9 cellular contexts compared by ENCODE assay signal in the genomic region with DNA sequence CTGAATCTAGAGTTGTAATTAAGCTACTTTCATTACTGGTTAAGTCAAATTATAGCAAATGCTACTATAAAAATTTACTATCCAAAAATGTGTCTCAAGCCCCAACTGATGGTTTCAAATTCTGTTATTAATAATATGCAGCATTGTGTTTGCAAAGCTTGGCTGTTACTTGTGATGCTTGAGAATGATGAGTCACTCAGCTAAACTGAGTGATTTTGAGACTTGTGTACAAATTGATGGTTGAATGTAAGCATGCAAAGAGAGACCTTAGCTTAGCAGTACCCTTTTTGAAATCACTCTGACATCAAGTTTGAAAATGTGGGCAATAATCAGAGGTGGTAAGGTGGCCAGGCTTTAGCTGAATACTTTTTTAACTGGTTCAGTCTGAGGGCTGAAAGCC. TPM values are rescaled to one million over a fixed set of nuclear protein-coding genes. Genes with fewer than 3 reads are reported as not detected.
DNase-seq lines count a peak whose midpoint lies in the region; ATAC-seq, FAIRE-seq and TF ChIP-seq lines count a peak whose summit lies in the region.
"Had no signal": no experiment of that assay in that cellular context is flagged by ENCODE, and none has a peak within 500 bp of the region (broad histone marks: within the 10 kb centered on the region; RNA-seq: fewer than 3 reads in every experiment).

No MANE protein-coding gene starts in this region.

- H3K9me3 ChIP-seq in GM12878 (replicated peaks; ENCODE audit: control insufficient read depth, insufficient read depth, low read length) (no peaks in the 10 kb centered on the region), tibial artery (no peaks in the 10 kb centered on the region)

- no peak for TF ChIP-seq POLR2A in GM12878 (IDR thresholded peaks at IDR 0.05; ENCODE audit: low read depth, low read length)

- H4K20me1 ChIP-seq in GM12878 (ENCODE audit: control insufficient read depth, insufficient read depth), result no peaks in the 10 kb centered on the region; the same call in 1 of the 2 replicates

- no peak overlapping the region for H2AFZ ChIP-seq in GM12878 (ENCODE audit: control insufficient read depth, low read depth, low read length)

- no TSS peak for BruUV-seq in GM12878 (replicated peaks; lab: Mats Ljungman, UMichigan)

- FAIRE-seq in GM12878 (lab: Jason Lieb, UNC), result peak; percentile 71

- ATAC-seq in GM19035 (IDR thresholded peaks at IDR 0.05; ENCODE audit: unreplicated experiment), result peak; percentile 83
- ATAC-seq in HG03045 (IDR thresholded peaks at IDR 0.05; ENCODE audit: unreplicated experiment), result peak; percentile 84
- peak; percentile 94 for ATAC-seq in GM12878

- CTCF ChIA-PET in GM12878 (lab: Yijun Ruan, JAX), result interaction anchor here (0.6 to 1.2 kb wide), 2 partner anchors 15 to 1562 kb away, joined by 3 read pairs; no protein-coding TSS in a partner anchor

- no peak for TF ChIP-seq RAD21 in GM12878 (IDR thresholded peaks at IDR 0.05; ENCODE audit: insufficient read depth, low read depth, low read length)

- H3K27me3 ChIP-seq in GM12878 (replicated peaks in 1 of 2; ENCODE audit: control insufficient read depth in 2 of 2, insufficient read depth in 2 of 2, low read length in 1 of 2) (no peaks in the 10 kb centered on the region), tibial artery (no peaks in the 10 kb centered on the region)

- peak overlapping the region; percentile 1; the same call in 1 of the 2 replicates for H3K4me2 ChIP-seq in GM12878 (ENCODE audit: control insufficient read depth, insufficient read depth)
- H3K4me2 ChIP-seq: KMS-11 had no signal

- no peak overlapping the region for H3K9ac ChIP-seq in GM12878 (ENCODE audit: control insufficient read depth, insufficient read depth, low read length)
- H3K9ac ChIP-seq: KMS-11 had no signal

- H3K4me3 ChIP-seq in GM12878 (no peak overlapping the region), tibial artery (no peak overlapping the region)

- in situ Hi-C loops in GM12878 (cut with MboI), result no loop called here

- H3K36me3 ChIP-seq in GM12878 (ENCODE audit: control insufficient read depth in 2 of 2, insufficient read depth in 2 of 2, low read length in 1 of 2) (peaks cover 0 to 24% of the 10 kb centered on the region in 2 experiments; a peak in 3 of 4 replicates), tibial artery (peaks cover 22 to 52% (median 35%) of the 10 kb centered on the region in 3 donors)

- RAD21 ChIA-PET in GM12878 (lab: Charles Lee; ENCODE audit: unreplicated experiment), result no interaction called here

- SMC1A ChIA-PET in GM12878 (lab: Charles Lee; ENCODE audit: uncharacterized antibody, unreplicated experiment), result interaction anchor here (1.3 kb wide), 1 partner anchor 21 kb away, joined by 3 read pairs; no protein-coding TSS in a partner anchor

- TF ChIP-seq CTCF in GM12878 (IDR thresholded peaks at IDR 0.05 in 2 of 3, conservative IDR thresholded peaks at IDR 0.05 in 1 of 3; ENCODE audit: control insufficient read depth in 2 of 3, extremely low read depth in 1 of 3, insufficient read depth in 1 of 3, low read depth in 3 of 3, low read length in 3 of 3), result no peak
- TF ChIP-seq CTCF in tibial artery (IDR thresholded peaks at IDR 0.05), result no peak

- peak in 1 of 2 experiments; percentile 48; a peak in 1 of 4 replicates for TF ChIP-seq EP300 in GM12878 (IDR thresholded peaks at IDR 0.05; ENCODE audit: borderline replicate concordance in 1 of 2, control insufficient read depth in 1 of 2, low read depth in 2 of 2, low read length in 2 of 2)

- intact Hi-C loops in GM12878 (cut with micrococcal nuclease; ENCODE audit: unreplicated experiment) (no loop called here), tibial artery (cut with DNase I; ENCODE audit: low total_unique reads) (no loop called here)

- peak overlapping the region; percentile 42 for H3K27ac ChIP-seq in GM12878 (ENCODE audit: control insufficient read depth, insufficient read depth)
- H3K27ac ChIP-seq in tibial artery, result no peak overlapping the region
- H3K27ac ChIP-seq: KMS-11 had no signal

- H3K79me2 ChIP-seq in GM12878 (ENCODE audit: control insufficient read depth, insufficient read depth, low read length), result no peaks in the 10 kb centered on the region; the same call in 1 of the 2 replicates

- DNase-seq in COLO829 (ENCODE audit: low spot score), result peak; percentile 41
- DNase-seq in GM12878 (ENCODE audit: low read depth, low spot score), result peak; percentile 33
- no peak for DNase-seq in stimulated activated naive CD4-positive, alpha-beta T cell treated with Interleukin-2 at 50 U/mL for 16 hours (lab: John Stamatoyannopoulos, UW)
- DNase-seq in NCI-H2171 (lab: John Stamatoyannopoulos, UW), result no peak
- no peak for DNase-seq in tibial artery
- no peak for DNase-seq in GM19240 (ENCODE audit: insufficient read length, low spot score)

- POLR2A ChIA-PET in GM12878 (lab: Charles Lee), result interaction anchor here (0.8 kb wide), 1 partner anchor 66 kb away, joined by 3 read pairs; no protein-coding TSS in a partner anchor

- H3K4me1 ChIP-seq in GM12878 (ENCODE audit: control insufficient read depth, insufficient read depth, low read length), result no peaks in the 10 kb centered on the region
- H3K4me1 ChIP-seq in tibial artery, result peaks cover 0 to 5% (median 0%) of the 10 kb centered on the region in 4 donors

TF ChIP-seq in GM12878, 131 proteins besides CTCF, POLR2A, EP300 and RAD21 (continues in another document):
- TF ChIP-seq IKZF2 (IDR thresholded peaks at IDR 0.05), result no peak
- TF ChIP-seq NFIC (IDR thresholded peaks at IDR 0.05; ENCODE audit: low read depth, low read length), result peak; percentile 83
- TF ChIP-seq, protein P1, sequence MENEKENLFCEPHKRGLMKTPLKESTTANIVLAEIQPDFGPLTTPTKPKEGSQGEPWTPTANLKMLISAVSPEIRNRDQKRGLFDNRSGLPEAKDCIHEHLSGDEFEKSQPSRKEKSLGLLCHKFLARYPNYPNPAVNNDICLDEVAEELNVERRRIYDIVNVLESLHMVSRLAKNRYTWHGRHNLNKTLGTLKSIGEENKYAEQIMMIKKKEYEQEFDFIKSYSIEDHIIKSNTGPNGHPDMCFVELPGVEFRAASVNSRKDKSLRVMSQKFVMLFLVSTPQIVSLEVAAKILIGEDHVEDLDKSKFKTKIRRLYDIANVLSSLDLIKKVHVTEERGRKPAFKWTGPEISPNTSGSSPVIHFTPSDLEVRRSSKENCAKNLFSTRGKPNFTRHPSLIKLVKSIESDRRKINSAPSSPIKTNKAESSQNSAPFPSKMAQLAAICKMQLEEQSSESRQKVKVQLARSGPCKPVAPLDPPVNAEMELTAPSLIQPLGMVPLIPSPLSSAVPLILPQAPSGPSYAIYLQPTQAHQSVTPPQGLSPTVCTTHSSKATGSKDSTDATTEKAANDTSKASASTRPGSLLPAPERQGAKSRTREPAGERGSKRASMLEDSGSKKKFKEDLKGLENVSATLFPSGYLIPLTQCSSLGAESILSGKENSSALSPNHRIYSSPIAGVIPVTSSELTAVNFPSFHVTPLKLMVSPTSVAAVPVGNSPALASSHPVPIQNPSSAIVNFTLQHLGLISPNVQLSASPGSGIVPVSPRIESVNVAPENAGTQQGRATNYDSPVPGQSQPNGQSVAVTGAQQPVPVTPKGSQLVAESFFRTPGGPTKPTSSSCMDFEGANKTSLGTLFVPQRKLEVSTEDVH (IDR thresholded peaks at IDR 0.05; ENCODE audit: low read depth, partially characterized antibody), result no peak
- TF ChIP-seq POLR2AphosphoS2 (IDR thresholded peaks at IDR 0.05; ENCODE audit: low read depth, low read length), result no peak
- TF ChIP-seq SREBF1 (IDR thresholded peaks at IDR 0.05; ENCODE audit: low read length), result no peak
- 0 out of 2 replicates have a peak, but pooled peaks have one; percentile 21 for TF ChIP-seq DPF2 (IDR thresholded peaks at IDR 0.05)
- TF ChIP-seq, protein P2, sequence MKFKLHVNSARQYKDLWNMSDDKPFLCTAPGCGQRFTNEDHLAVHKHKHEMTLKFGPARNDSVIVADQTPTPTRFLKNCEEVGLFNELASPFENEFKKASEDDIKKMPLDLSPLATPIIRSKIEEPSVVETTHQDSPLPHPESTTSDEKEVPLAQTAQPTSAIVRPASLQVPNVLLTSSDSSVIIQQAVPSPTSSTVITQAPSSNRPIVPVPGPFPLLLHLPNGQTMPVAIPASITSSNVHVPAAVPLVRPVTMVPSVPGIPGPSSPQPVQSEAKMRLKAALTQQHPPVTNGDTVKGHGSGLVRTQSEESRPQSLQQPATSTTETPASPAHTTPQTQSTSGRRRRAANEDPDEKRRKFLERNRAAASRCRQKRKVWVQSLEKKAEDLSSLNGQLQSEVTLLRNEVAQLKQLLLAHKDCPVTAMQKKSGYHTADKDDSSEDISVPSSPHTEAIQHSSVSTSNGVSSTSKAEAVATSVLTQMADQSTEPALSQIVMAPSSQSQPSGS (IDR thresholded peaks at IDR 0.05; ENCODE audit: low read length), result peak; percentile 53
- TF ChIP-seq JUNB (IDR thresholded peaks at IDR 0.05), result peak; percentile 85
- peak; percentile 63 for TF ChIP-seq MTA2 (IDR thresholded peaks at IDR 0.05; ENCODE audit: low read depth)
- TF ChIP-seq RUNX3 (IDR thresholded peaks at IDR 0.05; ENCODE audit: low read length), result peak; percentile 39; the same call in 1 of the 2 replicates
- 0 out of 2 replicates have a peak, but pooled peaks have one; percentile 37 for TF ChIP-seq MEF2A (IDR thresholded peaks at IDR 0.05; ENCODE audit: insufficient read depth, low read depth, low read length)

RNA-seq across cellular contexts. Expression of a gene that starts 27.6 kb away (rescaled TPM):
- total RNA-seq in GM12878 (2013; cell fraction: nucleolus; rRNA removed), result 148 and 162 TPM in 2 replicates
- total RNA-seq in GM12878 (2014; rRNA removed) (56.0 and 69.6 TPM in 2 replicates), GM12878 (2014; rRNA removed; fragmentation: Illumina TruSeq; extraction: Trizol) (97.9 and 108 TPM in 2 replicates), GM12878 (2021) (73.7 and 82.1 TPM in 2 replicates)
- 21.2 TPM for polyA plus RNA-seq in GM12878 (2011; ENCODE audit: low read depth)
- polyA plus RNA-seq in GM12878 (2011; rRNA removed) (76.2 and 99.1 TPM in 2 replicates), GM12878 (2014; fragmentation: Illumina TruSeq; extraction: Trizol) (82.6 and 85.2 TPM in 2 replicates), GM12878 (2014; fragmentation: Nextera tagmentation; extraction: Ambion mirVana) (10 to 100 TPM; 14.7 to 22.1 TPM), GM12878 (2014; rRNA removed) (44.1 and 54.5 TPM in 2 replicates), GM12878 (2016; fragmentation: Nextera tagmentation; extraction: Ambion mirVana) (10 to 100 TPM; 56.3 to 62.3 TPM)
- polyA plus RNA-seq in GM12878 (2011; cell fraction: cytosol; rRNA removed), result 21.3 and 21.4 TPM in 2 replicates
- 56.6 and 57.4 TPM in 2 replicates for polyA plus RNA-seq in GM12878 (2011; cell fraction: nucleus; rRNA removed)
- polyA plus RNA-seq in GM12878 (2012), result 20.7 and 31.2 TPM in 2 replicates
- 102 and 149 TPM in 2 replicates for polyA minus RNA-seq in GM12878 (2011; rRNA and poly(A)+ RNA removed)
- polyA minus RNA-seq in GM12878 (2011; cell fraction: cytosol; rRNA and poly(A)+ RNA removed), result 38.0 and 58.4 TPM in 2 replicates
- 74.7 and 120 TPM in 2 replicates for polyA minus RNA-seq in GM12878 (2011; cell fraction: nucleus; rRNA and poly(A)+ RNA removed)

Comparison
In these comparisons a context has a peak if more than half of its experiments do, and no peak if none do; other contexts are left out.
1. DNase-seq: peak in COLO829 (single experiment) and GM12878 (single experiment); none in stimulated activated naive CD4-positive, alpha-beta T cell treated with Interleukin-2 at 50 U/mL for 16 hours (single experiment), NCI-H2171 (single experiment), tibial artery (0 of 2) and GM19240 (single experiment).
2. Peak in every context shown above with its lines, with median percentiles within 50 percentile points of each other: ATAC-seq.